ENCODE assay signal across 22 cellular contexts in genomic region chr13:47680752-47681151, GRCh38.
DNase-seq lines count a peak whose midpoint lies in the region; ATAC-seq and TF ChIP-seq lines count a peak whose summit lies in the region.
"Had no signal": no experiment of that assay in that cellular context is flagged by ENCODE, and none has a peak within 500 bp of the region (broad histone marks: within the 10 kb centered on the region; RNA-seq: fewer than 3 reads in every experiment).

No MANE protein-coding gene starts in this region.

- H3K9me3 Mint-ChIP-seq in MCF 10A (ENCODE audit: unreplicated experiment), result no peaks in the 10 kb centered on the region
- peaks cover 2 to 3% of the 10 kb centered on the region in 2 donors for H3K9me3 Mint-ChIP-seq in stimulated activated naive B cell treated with anti-CD40 and anti-IgM and Interleukin-4, amounts not matched to agents 10 μg/mL and 1 μg/mL and 100 μg/mL, for 72 hours
- H3K9me3 Mint-ChIP-seq: activated CD4-positive, alpha-beta memory T cell treated with anti-CD3 and anti-CD28 coated beads, Interleukin-2, amount 10 ng/mL, durations not matched to agents 7 days and 5 days; activated naive CD8-positive, alpha-beta T cell treated with anti-CD3 and anti-CD28 coated beads, Interleukin-2, amount 50 U/mL, for 24 hours; endodermal cell had no signal

- no peak for TF ChIP-seq CTCF in MCF 10A (IDR thresholded peaks at IDR 0.05; ENCODE audit: unreplicated experiment)
- TF ChIP-seq CTCF in breast epithelium (IDR thresholded peaks at IDR 0.05), result no peak
- no peak for TF ChIP-seq CTCF in fibroblast of the aortic adventitia (IDR thresholded peaks at IDR 0.05; ENCODE audit: insufficient read depth, low read length)

- no peaks in the 10 kb centered on the region for H3K36me3 Mint-ChIP-seq in MCF 10A (ENCODE audit: insufficient read depth, unreplicated experiment)
- no peaks in the 10 kb centered on the region for H3K36me3 Mint-ChIP-seq in stimulated activated naive B cell treated with anti-CD40 and anti-IgM and Interleukin-4, amounts not matched to agents 10 μg/mL and 1 μg/mL and 100 μg/mL, for 72 hours
- H3K36me3 Mint-ChIP-seq: CD4-positive, alpha-beta memory T cell; naive thymus-derived CD8-positive, alpha-beta T cell had no signal

- H3K27ac Mint-ChIP-seq in MCF 10A (ENCODE audit: low read depth, unreplicated experiment), result peak overlapping the region; percentile 29
- H3K27ac Mint-ChIP-seq in stimulated activated naive B cell treated with anti-CD40 and anti-IgM and Interleukin-4, amounts not matched to agents 10 μg/mL and 1 μg/mL and 100 μg/mL, for 72 hours, result no peak overlapping the region
- H3K27ac Mint-ChIP-seq: activated CD4-positive, alpha-beta memory T cell treated with anti-CD3 and anti-CD28 coated beads, Interleukin-2, amount 10 ng/mL, durations not matched to agents 7 days and 5 days; activated naive CD8-positive, alpha-beta T cell treated with anti-CD3 and anti-CD28 coated beads, Interleukin-2, amount 50 U/mL, for 24 hours; CD4-positive, alpha-beta memory T cell; endodermal cell; naive thymus-derived CD8-positive, alpha-beta T cell had no signal

- H3K4me1 ChIP-seq in breast epithelium, result no peaks in the 10 kb centered on the region
- H3K4me1 ChIP-seq: upper lobe of left lung had no signal

- H3K27ac ChIP-seq in breast epithelium, result no peak overlapping the region
- H3K27ac ChIP-seq: upper lobe of left lung had no signal

- H3K27me3 ChIP-seq in breast epithelium (no peaks in the 10 kb centered on the region), H7 (ENCODE audit: control insufficient read depth, insufficient read depth, low read length) (no peaks in the 10 kb centered on the region)
- H3K27me3 ChIP-seq: upper lobe of left lung had no signal

- peaks cover 2% of the 10 kb centered on the region for H3K27me3 Mint-ChIP-seq in MCF 10A (ENCODE audit: insufficient read depth, unreplicated experiment)
- H3K27me3 Mint-ChIP-seq in stimulated activated naive B cell treated with anti-CD40 and anti-IgM and Interleukin-4, amounts not matched to agents 10 μg/mL and 1 μg/mL and 100 μg/mL, for 72 hours, result no peaks in the 10 kb centered on the region
- H3K27me3 Mint-ChIP-seq: activated CD4-positive, alpha-beta memory T cell treated with anti-CD3 and anti-CD28 coated beads, Interleukin-2, amount 10 ng/mL, durations not matched to agents 7 days and 5 days had no signal

- intact Hi-C loops in MCF 10A (cut with micrococcal nuclease) (no loop called here), breast epithelium (cut with DNase I; ENCODE audit: low total_unique reads) (no loop called here)

- no TSS peak for BruUV-seq in MCF 10A (replicated peaks; lab: Mats Ljungman, UMichigan)

- TF ChIP-seq POLR2A in breast epithelium (IDR thresholded peaks at IDR 0.05), result no peak

- POLR2A ChIA-PET in MCF 10A (lab: Yijun Ruan, JAX), result interaction anchor here (0.6 to 1.2 kb wide), 2 partner anchors 11 to 678 kb away, joined by 3 to 4 read pairs; no protein-coding TSS in a partner anchor

- H3K36me3 ChIP-seq in breast epithelium (no peaks in the 10 kb centered on the region), H7 (replicated peaks; ENCODE audit: control insufficient read depth, insufficient read depth, low read length) (no peaks in the 10 kb centered on the region)
- H3K36me3 ChIP-seq: upper lobe of left lung had no signal

- H3K4me3 Mint-ChIP-seq in MCF 10A (ENCODE audit: unreplicated experiment), result no peak overlapping the region
- H3K4me3 Mint-ChIP-seq in stimulated activated naive B cell treated with anti-CD40 and anti-IgM and Interleukin-4, amounts not matched to agents 10 μg/mL and 1 μg/mL and 100 μg/mL, for 72 hours, result no peak overlapping the region
- H3K4me3 Mint-ChIP-seq: activated CD4-positive, alpha-beta memory T cell treated with anti-CD3 and anti-CD28 coated beads, Interleukin-2, amount 10 ng/mL, durations not matched to agents 7 days and 5 days; activated naive CD8-positive, alpha-beta T cell treated with anti-CD3 and anti-CD28 coated beads, Interleukin-2, amount 50 U/mL, for 24 hours; CD4-positive, alpha-beta memory T cell; endodermal cell; naive thymus-derived CD8-positive, alpha-beta T cell had no signal

- DNase-seq in MCF 10A (ENCODE audit: unreplicated experiment) (peak; percentile 65), breast epithelium (ENCODE audit: low spot score in 2 of 2) (no peak), fibroblast of the aortic adventitia (ENCODE audit: low read depth) (peak; percentile 44), H7 (no peak)
- DNase-seq in stimulated activated CD4-positive, alpha-beta T cell treated with anti-CD3 and anti-CD28 coated beads, Interleukin-4, amount 100 ng/mL, for 1 hour, result no peak
- DNase-seq in stimulated activated naive B cell treated with anti-CD40 and anti-IgM and Interleukin-4, amounts not matched to agents 10 μg/mL and 1 μg/mL and 100 μg/mL, for 72 hours, result no peak
- DNase-seq: activated CD4-positive, alpha-beta memory T cell treated with anti-CD3 and anti-CD28 coated beads, Interleukin-2, amount 10 ng/mL, durations not matched to agents 7 days and 5 days; activated naive CD8-positive, alpha-beta T cell treated with anti-CD3 and anti-CD28 coated beads, Interleukin-2, amount 50 U/mL, for 24 hours; CD4-positive, alpha-beta memory T cell; endodermal cell; naive thymus-derived CD8-positive, alpha-beta T cell; NCI-H1092; NCI-H2107; NCI-H82; RPMI8226; stimulated activated CD4-positive, alpha-beta T cell treated with anti-CD3 and anti-CD28 coated beads, Interleukin-12 subunit alpha, Interleukin-12 subunit beta, amount 100 ng/mL, for 4 hours; stimulated activated naive CD4-positive, alpha-beta T cell treated with Interleukin-2 at 50 U/mL for 16 hours; upper lobe of left lung had no signal

- ATAC-seq in SK-N-SH treated with all-trans-retinoic acid at 6 μM for 48 hours (peak; percentile 31; the same call in 1 of the 3 replicates), HG03439 (IDR thresholded peaks at IDR 0.05; ENCODE audit: unreplicated experiment) (no peak)
- ATAC-seq in stimulated activated naive B cell treated with anti-CD40 and anti-IgM and Interleukin-4, amounts not matched to agents 10 μg/mL and 1 μg/mL and 100 μg/mL, for 72 hours (replicated peaks), result no peak
- ATAC-seq: activated naive CD8-positive, alpha-beta T cell treated with anti-CD3 and anti-CD28 coated beads, Interleukin-2, amount 50 U/mL, for 24 hours; HCT116; naive thymus-derived CD8-positive, alpha-beta T cell had no signal

- H3K4me3 ChIP-seq in breast epithelium (no peak overlapping the region), fibroblast of the aortic adventitia (ENCODE audit: low read depth, low read length) (no peak overlapping the region), H7 (ENCODE audit: insufficient read depth, low read depth, low read length) (no peak overlapping the region)
- H3K4me3 ChIP-seq: lung, upper lobe of left lung had no signal

- CTCF ChIA-PET in MCF 10A (lab: Yijun Ruan, JAX), result interaction anchor here (0.6 to 0.7 kb wide), 3 partner anchors 22 to 38 kb away, joined by 3 read pairs; no protein-coding TSS in a partner anchor

- peaks cover 32% of the 10 kb centered on the region for H3K4me1 Mint-ChIP-seq in MCF 10A (ENCODE audit: insufficient read depth, unreplicated experiment)
- H3K4me1 Mint-ChIP-seq in stimulated activated naive B cell treated with anti-CD40 and anti-IgM and Interleukin-4, amounts not matched to agents 10 μg/mL and 1 μg/mL and 100 μg/mL, for 72 hours, result no peaks in the 10 kb centered on the region
- H3K4me1 Mint-ChIP-seq: activated CD4-positive, alpha-beta memory T cell treated with anti-CD3 and anti-CD28 coated beads, Interleukin-2, amount 10 ng/mL, durations not matched to agents 7 days and 5 days; activated naive CD8-positive, alpha-beta T cell treated with anti-CD3 and anti-CD28 coated beads, Interleukin-2, amount 50 U/mL, for 24 hours; CD4-positive, alpha-beta memory T cell; naive thymus-derived CD8-positive, alpha-beta T cell had no signal

- no peaks in the 10 kb centered on the region for H3K9me3 ChIP-seq in breast epithelium
- H3K9me3 ChIP-seq: upper lobe of left lung had no signal

TF ChIP-seq in SK-N-SH treated with all-trans-retinoic acid at 6 μM for 48 hours, 23 proteins besides CTCF, POLR2A, EP300 and RAD21:
- no peak for TF ChIP-seq POU6F1 (CRISPR knock-in tag; IDR thresholded peaks at IDR 0.05; ENCODE audit: borderline replicate concordance, low read depth)
- 0 out of 2 replicates have a peak, but pooled peaks have one; percentile 27 for TF ChIP-seq TOX (CRISPR knock-in tag; IDR thresholded peaks at IDR 0.05; ENCODE audit: borderline replicate concordance)
- TF ChIP-seq ZC3H10 (CRISPR knock-in tag; IDR thresholded peaks at IDR 0.05), result 0 out of 2 replicates have a peak, but pooled peaks have one; percentile 28
TF ChIP-seq in SK-N-SH treated with all-trans-retinoic acid at 6 μM for 48 hours: peak in this region for 2.

Comparison
In these comparisons a context has a peak if more than half of its experiments do, and no peak if none do; other contexts are left out.
1. DNase-seq: peak in MCF 10A (single experiment) and fibroblast of the aortic adventitia (single experiment); none in breast epithelium (0 of 2), stimulated activated CD4-positive, alpha-beta T cell treated with anti-CD3 and anti-CD28 coated beads, Interleukin-4, amount 100 ng/mL, for 1 hour (single experiment), H7 (single experiment) and stimulated activated naive B cell treated with anti-CD40 and anti-IgM and Interleukin-4, amounts not matched to agents 10 μg/mL and 1 μg/mL and 100 μg/mL, for 72 hours (single experiment).